In genomic region chr1:199741586-199741985, GRCh38 we compare ENCODE assay signal across 2 cellular contexts.
TF ChIP-seq lines count a peak whose summit lies in the region.

No MANE protein-coding gene starts in this region.

TF ChIP-seq in H1, 55 proteins besides CTCF, POLR2A, EP300 and RAD21:
- TF ChIP-seq GABPA (IDR thresholded peaks at IDR 0.05; ENCODE audit: borderline replicate concordance, insufficient read depth, low read length): no peak
- TF ChIP-seq BRCA1 (IDR thresholded peaks at IDR 0.05; ENCODE audit: low read depth, low read length): no peak
- no peak for TF ChIP-seq RXRA (IDR thresholded peaks at IDR 0.05; ENCODE audit: insufficient read depth, low read depth, low read length)
- TF ChIP-seq SIRT6 (IDR thresholded peaks at IDR 0.05; ENCODE audit: low read length): no peak
- no peak for TF ChIP-seq SP2 (IDR thresholded peaks at IDR 0.05; ENCODE audit: low read length)
- TF ChIP-seq KDM4A (IDR thresholded peaks at IDR 0.05; ENCODE audit: low read depth, low read length, severe bottlenecking): no peak
- TF ChIP-seq ATF2 (IDR thresholded peaks at IDR 0.05; ENCODE audit: low read length): no peak
TF ChIP-seq in H1: peak in this region for 0.

TF ChIP-seq in SK-N-SH, 30 proteins besides CTCF, POLR2A, EP300 and RAD21:
- no peak for TF ChIP-seq JUND (IDR thresholded peaks at IDR 0.05)
